In the genomic region with DNA sequence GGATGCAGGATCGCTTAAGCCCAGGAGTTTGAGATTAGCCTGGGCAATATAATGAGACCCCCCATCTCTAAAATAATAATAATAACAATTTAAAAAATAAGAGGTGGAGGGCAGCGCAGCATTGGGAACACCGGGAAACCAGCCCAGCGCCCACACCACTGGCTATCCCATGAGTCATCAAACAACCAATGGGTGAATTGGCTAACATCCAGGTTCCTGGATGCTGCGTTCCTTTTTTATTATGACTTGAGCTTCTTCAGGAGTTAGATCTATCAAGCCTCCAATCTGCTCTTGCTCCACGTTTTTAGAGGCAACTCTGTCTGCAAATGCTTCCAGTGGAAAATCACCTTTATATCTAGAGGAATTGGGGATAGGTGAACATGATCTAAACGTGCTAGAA, we compare ENCODE assay signal across 12 cellular contexts. TPM values are rescaled to one million over a fixed set of nuclear protein-coding genes. Genes with fewer than 3 reads are reported as not detected.
A peak's percentile ranks its signal among the peaks of the same experiment; 100 is the strongest.
DNase-seq lines count a peak whose midpoint lies in the region; TF ChIP-seq lines count a peak whose summit lies in the region.
"Had no signal": no experiment of that assay in that cellular context is flagged by ENCODE, and none has a peak within 500 bp of the region (broad histone marks: within the 10 kb centered on the region; RNA-seq: fewer than 3 reads in every experiment).

No MANE protein-coding gene starts in this region.

- H3K27ac ChIP-seq in HEK293 (ENCODE audit: extremely low read depth, low read depth, low read length) (no peak overlapping the region), angular gyrus (ENCODE audit: low read depth, low read length) (peak overlapping the region; percentile 91)
- H3K27ac ChIP-seq: hepatocyte had no signal

- POLR2A ChIA-PET in HEK293 (lab: Yijun Ruan, JAX): no interaction called here

- H3K9me3 Mint-ChIP-seq in activated naive CD4-positive, alpha-beta T cell treated with anti-CD3 and anti-CD28 coated beads, Interleukin-2, amount 10 ng/mL, durations not matched to agents 7 days and 5 days: no peaks in the 10 kb centered on the region
- H3K9me3 Mint-ChIP-seq: activated CD4-positive, alpha-beta T cell treated with anti-CD3 and anti-CD28 coated beads, Interleukin-2, amount 10 ng/mL, durations not matched to agents 7 days and 5 days had no signal

- H3K4me3 ChIP-seq in HEK293 (ENCODE audit: low read depth, low read length) (no peak overlapping the region), foreskin fibroblast (ENCODE audit: low read depth in 1 of 2, low read length in 2 of 2) (no peak overlapping the region), HAP-1 (no peak overlapping the region)
- H3K4me3 ChIP-seq: hepatocyte had no signal

- H3K36me3 ChIP-seq in HEK293 (ENCODE audit: control insufficient read depth in 2 of 2, insufficient read depth in 1 of 2, low read length in 2 of 2): no peaks in the 10 kb centered on the region
- no peaks in the 10 kb centered on the region for H3K36me3 ChIP-seq in HAP-1 (replicated peaks)

- TF ChIP-seq CTCF in HEK293 (tag by site-specific recombination; IDR thresholded peaks at IDR 0.05): no peak
- no peak for TF ChIP-seq CTCF in foreskin fibroblast (IDR thresholded peaks at IDR 0.05; ENCODE audit: low read depth, low read length)

- no peak overlapping the region for H3K27ac Mint-ChIP-seq in activated naive CD4-positive, alpha-beta T cell treated with anti-CD3 and anti-CD28 coated beads, Interleukin-2, amount 10 ng/mL, durations not matched to agents 7 days and 5 days
- H3K27ac Mint-ChIP-seq: activated CD4-positive, alpha-beta T cell treated with anti-CD3 and anti-CD28 coated beads, Interleukin-2, amount 10 ng/mL, durations not matched to agents 7 days and 5 days had no signal

- H3K9me3 ChIP-seq in HEK293 (ENCODE audit: control insufficient read depth, insufficient read depth, low read depth, low read length) (no peaks in the 10 kb centered on the region), HAP-1 (no peaks in the 10 kb centered on the region)

- H3K27me3 Mint-ChIP-seq in activated naive CD4-positive, alpha-beta T cell treated with anti-CD3 and anti-CD28 coated beads, Interleukin-2, amount 10 ng/mL, durations not matched to agents 7 days and 5 days: no peaks in the 10 kb centered on the region
- H3K27me3 Mint-ChIP-seq: activated CD4-positive, alpha-beta T cell treated with anti-CD3 and anti-CD28 coated beads, Interleukin-2, amount 10 ng/mL, durations not matched to agents 7 days and 5 days had no signal

- H3K4me1 ChIP-seq in HEK293 (ENCODE audit: control insufficient read depth, insufficient read depth, low read length) (peaks cover 6% of the 10 kb centered on the region), HAP-1 (no peaks in the 10 kb centered on the region)

- H3K4me3 Mint-ChIP-seq in activated naive CD4-positive, alpha-beta T cell treated with anti-CD3 and anti-CD28 coated beads, Interleukin-2, amount 10 ng/mL, durations not matched to agents 7 days and 5 days: no peak overlapping the region
- H3K4me3 Mint-ChIP-seq: activated CD4-positive, alpha-beta T cell treated with anti-CD3 and anti-CD28 coated beads, Interleukin-2, amount 10 ng/mL, durations not matched to agents 7 days and 5 days had no signal

- H3K4me1 Mint-ChIP-seq in activated naive CD4-positive, alpha-beta T cell treated with anti-CD3 and anti-CD28 coated beads, Interleukin-2, amount 10 ng/mL, durations not matched to agents 7 days and 5 days: peaks cover 10% of the 10 kb centered on the region

- CTCF ChIA-PET in HEK293 (lab: Yijun Ruan, JAX): interaction anchor here (0.6 to 3.7 kb wide), 4 partner anchors 8 to 1051 kb away, joined by 4 to 19 read pairs (median 6); no protein-coding TSS in a partner anchor
- CTCF ChIA-PET in activated naive CD4-positive, alpha-beta T cell treated with anti-CD3 and anti-CD28 coated beads, Interleukin-2, amount 10 ng/mL, durations not matched to agents 7 days and 5 days (lab: Charles Lee): interaction anchor here (0.9 kb wide), 1 partner anchor 168 kb away, joined by 3 read pairs; no protein-coding TSS in a partner anchor

- H3K27me3 ChIP-seq in HAP-1 (ENCODE audit: low read depth): no peaks in the 10 kb centered on the region
- H3K27me3 ChIP-seq: hepatocyte had no signal

- DNase-seq in A172 (ENCODE audit: low spot score) (peak; percentile 76), foreskin fibroblast (peak; percentile 73 to 82), UCSD-AML1 (lab: John Stamatoyannopoulos, UW; ENCODE audit: unreplicated experiment) (no peak), HAP-1 (ENCODE audit: low spot score in 2 of 2) (no peak), DMS114 treated with DMSO at 0.1 percent for 48 hours (lab: John Stamatoyannopoulos, UW; ENCODE audit: unreplicated experiment) (no peak)
- no peak for DNase-seq in activated naive CD4-positive, alpha-beta T cell treated with anti-CD3 and anti-CD28 coated beads, Interleukin-2, amount 10 ng/mL, durations not matched to agents 7 days and 5 days
- DNase-seq: activated CD4-positive, alpha-beta T cell treated with anti-CD3 and anti-CD28 coated beads, Interleukin-2, amount 10 ng/mL, durations not matched to agents 7 days and 5 days; activated effector memory CD4-positive, alpha-beta T cell treated with Interleukin-2 at 50 U/mL for 16 hours; NCI-H187 had no signal

- peaks cover 3% of the 10 kb centered on the region for H3K36me3 Mint-ChIP-seq in activated naive CD4-positive, alpha-beta T cell treated with anti-CD3 and anti-CD28 coated beads, Interleukin-2, amount 10 ng/mL, durations not matched to agents 7 days and 5 days

- in situ Hi-C loops in HAP-1 (cut with MboI; ENCODE audit: low sequenced_read_pairs): no loop called here

TF ChIP-seq in HEK293, 187 proteins besides CTCF, POLR2A, EP300 and RAD21:
- TF ChIP-seq ZBTB17 (tag by site-specific recombination; IDR thresholded peaks at IDR 0.05) (peak; percentile 43; the same call in 1 of the 2 replicates), ZNF791 (tag by site-specific recombination; IDR thresholded peaks at IDR 0.05) (no peak), EGR2 (tag by site-specific recombination; IDR thresholded peaks at IDR 0.05; ENCODE audit: low read depth) (0 out of 2 replicates have a peak, but pooled peaks have one; percentile 15), ZBTB8A (tag by site-specific recombination; IDR thresholded peaks at IDR 0.05) (0 out of 2 replicates have a peak, but pooled peaks have one; percentile 33), KLF9 (tag by site-specific recombination; IDR thresholded peaks at IDR 0.05; ENCODE audit: low read depth) (no peak), ZNF660 (tag by site-specific recombination; IDR thresholded peaks at IDR 0.05) (0 out of 2 replicates have a peak, but pooled peaks have one; percentile 40), OSR2 (tag by site-specific recombination; IDR thresholded peaks at IDR 0.05) (peak; percentile 87), ZIC2 (tag by site-specific recombination; IDR thresholded peaks at IDR 0.05) (peak; percentile 82), ZBTB20 (tag by site-specific recombination; IDR thresholded peaks at IDR 0.05) (peak; percentile 43), ZNF561 (tag by site-specific recombination; IDR thresholded peaks at IDR 0.05; ENCODE audit: borderline replicate concordance) (no peak), ZNF341 (tag by site-specific recombination; IDR thresholded peaks at IDR 0.05; ENCODE audit: low read depth) (peak; percentile 35; the same call in 1 of the 2 replicates), ZFHX2 (tag by site-specific recombination; conservative IDR thresholded peaks at IDR 0.05) (peak; percentile 26; the same call in 1 of the 2 replicates), ZNF112 (tag by site-specific recombination; IDR thresholded peaks at IDR 0.05) (no peak), BCL11B (tag by site-specific recombination; IDR thresholded peaks at IDR 0.05; ENCODE audit: low read depth) (no peak), ZNF654 (tag by site-specific recombination; IDR thresholded peaks at IDR 0.05; ENCODE audit: low read depth) (no peak)
- TF ChIP-seq, protein P1, sequence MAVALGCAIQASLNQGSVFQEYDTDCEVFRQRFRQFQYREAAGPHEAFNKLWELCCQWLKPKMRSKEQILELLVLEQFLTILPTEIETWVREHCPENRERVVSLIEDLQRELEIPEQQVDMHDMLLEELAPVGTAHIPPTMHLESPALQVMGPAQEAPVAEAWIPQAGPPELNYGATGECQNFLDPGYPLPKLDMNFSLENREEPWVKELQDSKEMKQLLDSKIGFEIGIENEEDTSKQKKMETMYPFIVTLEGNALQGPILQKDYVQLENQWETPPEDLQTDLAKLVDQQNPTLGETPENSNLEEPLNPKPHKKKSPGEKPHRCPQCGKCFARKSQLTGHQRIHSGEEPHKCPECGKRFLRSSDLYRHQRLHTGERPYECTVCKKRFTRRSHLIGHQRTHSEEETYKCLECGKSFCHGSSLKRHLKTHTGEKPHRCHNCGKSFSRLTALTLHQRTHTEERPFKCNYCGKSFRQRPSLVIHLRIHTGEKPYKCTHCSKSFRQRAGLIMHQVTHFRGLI (tag by site-specific recombination; IDR thresholded peaks at IDR 0.05): peak; percentile 66; the same call in 1 of the 2 replicates
- TF ChIP-seq, protein P2, sequence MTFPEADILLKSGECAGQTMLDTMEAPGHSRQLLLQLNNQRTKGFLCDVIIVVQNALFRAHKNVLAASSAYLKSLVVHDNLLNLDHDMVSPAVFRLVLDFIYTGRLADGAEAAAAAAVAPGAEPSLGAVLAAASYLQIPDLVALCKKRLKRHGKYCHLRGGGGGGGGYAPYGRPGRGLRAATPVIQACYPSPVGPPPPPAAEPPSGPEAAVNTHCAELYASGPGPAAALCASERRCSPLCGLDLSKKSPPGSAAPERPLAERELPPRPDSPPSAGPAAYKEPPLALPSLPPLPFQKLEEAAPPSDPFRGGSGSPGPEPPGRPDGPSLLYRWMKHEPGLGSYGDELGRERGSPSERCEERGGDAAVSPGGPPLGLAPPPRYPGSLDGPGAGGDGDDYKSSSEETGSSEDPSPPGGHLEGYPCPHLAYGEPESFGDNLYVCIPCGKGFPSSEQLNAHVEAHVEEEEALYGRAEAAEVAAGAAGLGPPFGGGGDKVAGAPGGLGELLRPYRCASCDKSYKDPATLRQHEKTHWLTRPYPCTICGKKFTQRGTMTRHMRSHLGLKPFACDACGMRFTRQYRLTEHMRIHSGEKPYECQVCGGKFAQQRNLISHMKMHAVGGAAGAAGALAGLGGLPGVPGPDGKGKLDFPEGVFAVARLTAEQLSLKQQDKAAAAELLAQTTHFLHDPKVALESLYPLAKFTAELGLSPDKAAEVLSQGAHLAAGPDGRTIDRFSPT (tag by site-specific recombination; IDR thresholded peaks at IDR 0.05): 0 out of 2 replicates have a peak, but pooled peaks have one; percentile 15

RNA-seq across cellular contexts. Expression of a gene that starts 10.0 kb away (rescaled TPM):
- 0.34 and 0.50 TPM in 2 replicates for total RNA-seq in A172 (2014; rRNA removed; shearing (Covaris generic))
- total RNA-seq: activated CD4-positive, alpha-beta T cell treated with anti-CD3 and anti-CD28 coated beads, Interleukin-2, amount 10 ng/mL, durations not matched to agents 7 days and 5 days had no signal

Comparison
In these comparisons a context has a peak if more than half of its experiments do, and no peak if none do; other contexts are left out.
1. DNase-seq: peak in A172 (single experiment) and foreskin fibroblast (2 of 2); none in UCSD-AML1 (single experiment), activated naive CD4-positive, alpha-beta T cell treated with anti-CD3 and anti-CD28 coated beads, Interleukin-2, amount 10 ng/mL, durations not matched to agents 7 days and 5 days (single experiment), HAP-1 (0 of 2) and DMS114 treated with DMSO at 0.1 percent for 48 hours (single experiment).